8 cellular contexts compared by ENCODE assay signal in the genomic region with DNA sequence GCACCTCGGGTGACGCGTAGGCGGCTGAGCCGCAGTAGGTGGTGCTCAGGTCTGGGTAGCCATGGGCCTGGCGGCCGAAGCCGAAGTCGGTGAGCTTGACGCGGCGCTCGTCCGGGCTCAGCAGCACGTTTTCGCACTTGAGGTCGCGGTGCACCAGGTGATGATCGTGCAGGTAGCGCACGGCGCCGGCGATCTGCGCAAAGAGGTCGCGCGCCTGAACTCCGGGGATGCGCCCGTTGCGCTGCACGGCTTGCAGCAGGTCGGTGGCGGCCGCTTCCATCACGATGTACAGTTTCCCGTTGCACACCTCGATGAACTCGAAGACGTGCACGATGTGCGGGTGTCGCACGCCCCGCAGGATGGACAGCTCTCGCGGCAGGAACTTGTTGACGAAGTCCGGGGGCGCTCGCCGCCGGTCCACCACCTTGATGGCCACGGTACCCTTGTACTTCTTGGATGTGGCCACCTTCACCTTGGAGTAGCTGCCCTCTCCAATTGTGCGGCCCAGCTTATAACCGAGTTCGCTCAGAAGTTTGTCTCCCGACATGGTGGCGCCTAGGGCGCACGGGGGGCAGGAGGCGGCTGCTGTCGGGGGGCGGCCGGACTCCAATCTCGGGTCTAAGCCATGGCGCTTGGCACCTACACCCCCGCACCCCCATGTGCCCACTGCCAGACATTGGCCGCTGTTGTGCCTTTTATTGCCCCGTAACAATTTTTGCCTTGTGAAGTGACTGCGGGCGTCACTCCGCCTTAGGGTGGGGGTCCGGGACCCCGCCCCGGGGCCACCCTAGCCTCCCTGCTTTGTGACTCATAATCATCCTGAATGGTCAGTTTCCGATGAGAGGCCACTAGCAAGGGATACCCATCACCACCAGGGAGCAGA. TPM values are rescaled to one million over a fixed set of nuclear protein-coding genes. Genes with fewer than 3 reads are reported as not detected.
DNase-seq lines count a peak whose midpoint lies in the region; ATAC-seq, FAIRE-seq and TF ChIP-seq lines count a peak whose summit lies in the region.

Gene TSSK6, minus strand, starts transcription at position 668 of the 883 bp plus-strand sequence. Its CDS starts 121 bp downstream, at position 547.

- H3K9ac ChIP-seq in SK-N-SH (peak within 1 kb of the TSS; percentile 84), rectal smooth muscle tissue (ENCODE audit: low read length) (peak within 1 kb of the TSS; percentile 84)

- H3K27ac ChIP-seq in SK-N-SH (ENCODE audit: low read depth in 2 of 2, low read length in 1 of 2) (peak within 1 kb of the TSS; percentile 50 to 80), rectal smooth muscle tissue (ENCODE audit: low read depth, low read length) (peak within 1 kb of the TSS; percentile 91)

- H3K4me1 ChIP-seq in SK-N-SH (ENCODE audit: control insufficient read depth in 1 of 2, insufficient read depth in 2 of 2, low read depth in 1 of 2, low read length in 1 of 2) (peaks cover 0 to 11% of the 10 kb centered on the region in 2 experiments; a peak in 1 of 4 replicates), rectal smooth muscle tissue (ENCODE audit: control insufficient read depth, insufficient read depth, low read length) (peaks cover 5% of the 10 kb centered on the region)

- H3K9me2 ChIP-seq in SK-N-SH: no peaks in the 10 kb centered on the region

- no peak for ATAC-seq in GM18511 (IDR thresholded peaks at IDR 0.05; ENCODE audit: unreplicated experiment)

- TF ChIP-seq RAD21 in SK-N-SH (IDR thresholded peaks at IDR 0.05; ENCODE audit: low read length): no peak

- peak within 1 kb of the TSS; percentile 79 for H2AFZ ChIP-seq in SK-N-SH (ENCODE audit: low read depth)

- no peaks in the 10 kb centered on the region for H3K9me3 ChIP-seq in SK-N-SH

- TF ChIP-seq CTCF in SK-N-SH (IDR thresholded peaks at IDR 0.05): no peak; the same call in 1 of the 2 replicates
- TF ChIP-seq CTCF in foreskin fibroblast (IDR thresholded peaks at IDR 0.05; ENCODE audit: low read depth, low read length): peak; percentile 13

- peaks cover 3% of the 10 kb centered on the region for H3F3A ChIP-seq in SK-N-SH (replicated peaks; ENCODE audit: insufficient read depth)

- H3K4me2 ChIP-seq in SK-N-SH: peak within 1 kb of the TSS; percentile 88

- no peak for DNase-seq in GM12892 (ENCODE audit: insufficient read length)
- no peak for DNase-seq in SK-N-SH
- no peak for DNase-seq in foreskin fibroblast
- no peak for DNase-seq in GF-D8 (lab: John Stamatoyannopoulos, UW)
- no peak for DNase-seq in SHP77 (lab: John Stamatoyannopoulos, UW)
- DNase-seq in epidermal melanocyte (ENCODE audit: insufficient read length, low spot score): no peak

- H3K27me3 ChIP-seq in SK-N-SH (ENCODE audit: insufficient read depth) (no peaks in the 10 kb centered on the region), rectal smooth muscle tissue (ENCODE audit: control insufficient read depth, insufficient read depth, low read length) (no peaks in the 10 kb centered on the region)

- FAIRE-seq in GM12892 (lab: Jason Lieb, UNC): peak; percentile 38

- 87% methylated on average over 26 of the region's 78 CpGs for WGBS in SK-N-SH (ENCODE audit: low lambda C conversion rate)

- H3K4me3 ChIP-seq in SK-N-SH (ENCODE audit: low read depth in 2 of 2, low read length in 1 of 2) (peak within 1 kb of the TSS; percentile 65 to 95), foreskin fibroblast (ENCODE audit: low read depth in 1 of 2, low read length in 2 of 2) (peak within 1 kb of the TSS; percentile 63 to 94), rectal smooth muscle tissue (ENCODE audit: low read length) (peak within 1 kb of the TSS; percentile 86)

- peaks cover 6% of the 10 kb centered on the region; the same call in 1 of the 2 replicates for H4K20me1 ChIP-seq in SK-N-SH (ENCODE audit: insufficient read depth)

- peaks cover 41% of the 10 kb centered on the region for H3K79me2 ChIP-seq in SK-N-SH (ENCODE audit: insufficient read depth)

- CTCF ChIA-PET in SK-N-SH (lab: Yijun Ruan, JAX): interaction anchor here (0.7 to 3.1 kb wide), 7 partner anchors 16 to 151 kb away, joined by 3 to 38 read pairs (median 4); partner anchors contain the start of gene GMIP

- TF ChIP-seq POLR2A in GM12892 (IDR thresholded peaks at IDR 0.05; ENCODE audit: low read depth, low read length): no peak

- no peak for TF ChIP-seq EP300 in SK-N-SH (IDR thresholded peaks at IDR 0.05; ENCODE audit: borderline replicate concordance in 1 of 2, low read depth in 1 of 2, low read length in 1 of 2)

- H3K36me3 ChIP-seq in SK-N-SH (replicated peaks in 1 of 2; ENCODE audit: control insufficient read depth in 1 of 2, insufficient read depth in 2 of 2, low read length in 1 of 2) (peaks cover 10% of the 10 kb centered on the region in 2 experiments), rectal smooth muscle tissue (ENCODE audit: control insufficient read depth, insufficient read depth, low read length) (peaks cover 3% of the 10 kb centered on the region)

- POLR2A ChIA-PET in SK-N-SH (lab: Yijun Ruan, JAX): interaction anchor here (0.8 to 2.1 kb wide), 7 partner anchors 8 to 154 kb away, joined by 3 to 15 read pairs (median 4); partner anchors contain the start of gene YJEFN3

TF ChIP-seq in SK-N-SH, 30 proteins besides CTCF, POLR2A, EP300 and RAD21:
- TF ChIP-seq, protein P1, sequence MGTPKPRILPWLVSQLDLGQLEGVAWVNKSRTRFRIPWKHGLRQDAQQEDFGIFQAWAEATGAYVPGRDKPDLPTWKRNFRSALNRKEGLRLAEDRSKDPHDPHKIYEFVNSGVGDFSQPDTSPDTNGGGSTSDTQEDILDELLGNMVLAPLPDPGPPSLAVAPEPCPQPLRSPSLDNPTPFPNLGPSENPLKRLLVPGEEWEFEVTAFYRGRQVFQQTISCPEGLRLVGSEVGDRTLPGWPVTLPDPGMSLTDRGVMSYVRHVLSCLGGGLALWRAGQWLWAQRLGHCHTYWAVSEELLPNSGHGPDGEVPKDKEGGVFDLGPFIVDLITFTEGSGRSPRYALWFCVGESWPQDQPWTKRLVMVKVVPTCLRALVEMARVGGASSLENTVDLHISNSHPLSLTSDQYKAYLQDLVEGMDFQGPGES (IDR thresholded peaks at IDR 0.05; ENCODE audit: low read depth, low read length): no peak
- TF ChIP-seq EZH2phosphoT487 (IDR thresholded peaks at IDR 0.05; ENCODE audit: borderline replicate concordance, low read depth): no peak
- TF ChIP-seq, protein P2, sequence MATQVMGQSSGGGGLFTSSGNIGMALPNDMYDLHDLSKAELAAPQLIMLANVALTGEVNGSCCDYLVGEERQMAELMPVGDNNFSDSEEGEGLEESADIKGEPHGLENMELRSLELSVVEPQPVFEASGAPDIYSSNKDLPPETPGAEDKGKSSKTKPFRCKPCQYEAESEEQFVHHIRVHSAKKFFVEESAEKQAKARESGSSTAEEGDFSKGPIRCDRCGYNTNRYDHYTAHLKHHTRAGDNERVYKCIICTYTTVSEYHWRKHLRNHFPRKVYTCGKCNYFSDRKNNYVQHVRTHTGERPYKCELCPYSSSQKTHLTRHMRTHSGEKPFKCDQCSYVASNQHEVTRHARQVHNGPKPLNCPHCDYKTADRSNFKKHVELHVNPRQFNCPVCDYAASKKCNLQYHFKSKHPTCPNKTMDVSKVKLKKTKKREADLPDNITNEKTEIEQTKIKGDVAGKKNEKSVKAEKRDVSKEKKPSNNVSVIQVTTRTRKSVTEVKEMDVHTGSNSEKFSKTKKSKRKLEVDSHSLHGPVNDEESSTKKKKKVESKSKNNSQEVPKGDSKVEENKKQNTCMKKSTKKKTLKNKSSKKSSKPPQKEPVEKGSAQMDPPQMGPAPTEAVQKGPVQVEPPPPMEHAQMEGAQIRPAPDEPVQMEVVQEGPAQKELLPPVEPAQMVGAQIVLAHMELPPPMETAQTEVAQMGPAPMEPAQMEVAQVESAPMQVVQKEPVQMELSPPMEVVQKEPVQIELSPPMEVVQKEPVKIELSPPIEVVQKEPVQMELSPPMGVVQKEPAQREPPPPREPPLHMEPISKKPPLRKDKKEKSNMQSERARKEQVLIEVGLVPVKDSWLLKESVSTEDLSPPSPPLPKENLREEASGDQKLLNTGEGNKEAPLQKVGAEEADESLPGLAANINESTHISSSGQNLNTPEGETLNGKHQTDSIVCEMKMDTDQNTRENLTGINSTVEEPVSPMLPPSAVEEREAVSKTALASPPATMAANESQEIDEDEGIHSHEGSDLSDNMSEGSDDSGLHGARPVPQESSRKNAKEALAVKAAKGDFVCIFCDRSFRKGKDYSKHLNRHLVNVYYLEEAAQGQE (IDR thresholded peaks at IDR 0.05; ENCODE audit: low read depth, low read length): no peak

RNA-seq across cellular contexts. Expression of gene TSSK6, which starts in this region (rescaled TPM):
- 0.45 TPM for polyA plus RNA-seq in GM12892 (2012; ENCODE audit: missing spikeins)
- 2.3 and 3.1 TPM in 2 replicates for polyA plus RNA-seq in SK-N-SH (2012; rRNA removed)
- 0.98 and 1.6 TPM in 2 replicates for polyA plus RNA-seq in SK-N-SH (2012; cell fraction: cytosol; rRNA removed)
- polyA plus RNA-seq in SK-N-SH (2012; cell fraction: nucleus; rRNA removed): 3.3 and 4.1 TPM in 2 replicates
